In genomic region chr20:8414611-8415274, GRCh38 we compare ENCODE assay signal across 8 cellular contexts.
DNase-seq lines count a peak whose midpoint lies in the region; ATAC-seq and TF ChIP-seq lines count a peak whose summit lies in the region.

No MANE protein-coding gene starts in this region.

- no peaks in the 10 kb centered on the region for H3K4me1 ChIP-seq in gastrocnemius medialis

- in situ Hi-C loops in gastrocnemius medialis (cut with MboI; ENCODE audit: low sequenced_read_pairs in 4 of 4) = loop anchor here in 1 of 4 donors (25.0 kb wide), 1 partner anchor 298 kb away; no protein-coding TSS in a partner anchor

- H3K36me3 Mint-ChIP-seq in effector memory CD8-positive, alpha-beta T cell (ENCODE audit: insufficient read depth) = no peaks in the 10 kb centered on the region

- H3K27ac Mint-ChIP-seq in effector memory CD8-positive, alpha-beta T cell = no peak overlapping the region

- no peaks in the 10 kb centered on the region for H3K36me3 ChIP-seq in gastrocnemius medialis

- peaks cover 3 to 4% of the 10 kb centered on the region in 2 donors for H3K4me1 Mint-ChIP-seq in effector memory CD8-positive, alpha-beta T cell (ENCODE audit: low read depth in 2 of 2)

- H3K27ac ChIP-seq in gastrocnemius medialis = no peak overlapping the region

- ATAC-seq in left ventricle myocardium superior (peak; percentile 46), gastrocnemius medialis (no peak)
- no peak for ATAC-seq in effector memory CD8-positive, alpha-beta T cell (replicated peaks)

- DNase-seq in left ventricle myocardium superior (no peak), cardiac septum (ENCODE audit: low spot score) (no peak), NCI-H748 (lab: John Stamatoyannopoulos, UW; ENCODE audit: unreplicated experiment) (peak; percentile 86), fibroblast of gingiva (ENCODE audit: low read depth) (peak; percentile 62), lower leg skin (ENCODE audit: low spot score in 2 of 2) (no peak), gastrocnemius medialis (no peak)
- DNase-seq in effector memory CD8-positive, alpha-beta T cell = no peak
- DNase-seq in stimulated activated CD4-positive, alpha-beta T cell treated with anti-CD3 and anti-CD28 coated beads, Interleukin-4, amount 100 ng/mL, for 1 hour = no peak

- H3K27me3 ChIP-seq in gastrocnemius medialis = no peaks in the 10 kb centered on the region

- TF ChIP-seq POLR2A in lower leg skin (IDR thresholded peaks at IDR 0.05) (no peak), gastrocnemius medialis (IDR thresholded peaks at IDR 0.05) (no peak)

- no peak overlapping the region for H3K4me3 Mint-ChIP-seq in effector memory CD8-positive, alpha-beta T cell

- TF ChIP-seq CTCF in lower leg skin (IDR thresholded peaks at IDR 0.05) (no peak), gastrocnemius medialis (IDR thresholded peaks at IDR 0.05 in 4 of 5, conservative IDR thresholded peaks at IDR 0.05 in 1 of 5) (no peak)

- H3K9me3 Mint-ChIP-seq in effector memory CD8-positive, alpha-beta T cell = no peaks in the 10 kb centered on the region

- H3K4me3 ChIP-seq in lower leg skin (ENCODE audit: low read depth, poor library complexity, severe bottlenecking) (no peak overlapping the region), gastrocnemius medialis (no peak overlapping the region)

- H3K27me3 Mint-ChIP-seq in effector memory CD8-positive, alpha-beta T cell = no peaks in the 10 kb centered on the region

- H3K9me3 ChIP-seq in gastrocnemius medialis = no peaks in the 10 kb centered on the region

- intact Hi-C loops in left ventricle myocardium superior (cut with micrococcal nuclease) = no loop called here
- intact Hi-C loops in cardiac septum (cut with DNase I) = no loop called here
- intact Hi-C loops in lower leg skin (cut with DNase I; ENCODE audit: low total_unique reads) = no loop called here
- intact Hi-C loops in gastrocnemius medialis (cut with DNase I; ENCODE audit: low total_unique reads) = no loop called here

Comparison
In these comparisons a context has a peak if more than half of its experiments do, and no peak if none do; other contexts are left out.
1. DNase-seq: peak in NCI-H748 (single experiment) and fibroblast of gingiva (single experiment); none in left ventricle myocardium superior (single experiment), cardiac septum (single experiment), effector memory CD8-positive, alpha-beta T cell (0 of 3), lower leg skin (0 of 2), stimulated activated CD4-positive, alpha-beta T cell treated with anti-CD3 and anti-CD28 coated beads, Interleukin-4, amount 100 ng/mL, for 1 hour (single experiment) and gastrocnemius medialis (0 of 2).